ENCODE assay signal across 12 cellular contexts in genomic region chr14:89503458-89503996, GRCh38.
DNase-seq lines count a peak whose midpoint lies in the region; ATAC-seq and TF ChIP-seq lines count a peak whose summit lies in the region.
"Had no signal": no experiment of that assay in that cellular context is flagged by ENCODE, and none has a peak within 500 bp of the region (broad histone marks: within the 10 kb centered on the region; RNA-seq: fewer than 3 reads in every experiment).

No MANE protein-coding gene starts in this region.

- TF ChIP-seq CTCF in GM10248 (IDR thresholded peaks at IDR 0.05; ENCODE audit: control extremely low read depth, extremely low read depth, low read depth, missing control alignments) (no peak), glutamatergic neuron (IDR thresholded peaks at IDR 0.05; ENCODE audit: partially characterized antibody, unreplicated experiment) (no peak), foreskin keratinocyte (conservative IDR thresholded peaks at IDR 0.05) (no peak)

- in situ Hi-C loops in ACHN (cut with HindIII; ENCODE audit: low pct_ligation_motif_present, low pct_unique_long_range_greater_than_20kb, low sequenced_read_pairs), result no loop called here

- peaks cover 9% of the 10 kb centered on the region for H3K27me3 Mint-ChIP-seq in glutamatergic neuron (ENCODE audit: unreplicated experiment)

- H3K36me3 Mint-ChIP-seq in glutamatergic neuron (ENCODE audit: unreplicated experiment), result no peaks in the 10 kb centered on the region

- H3K27ac ChIP-seq in foreskin keratinocyte, result no peak overlapping the region
- H3K27ac ChIP-seq: hepatocyte, tibial artery had no signal

- H3K27me3 ChIP-seq in foreskin keratinocyte, result no peaks in the 10 kb centered on the region
- H3K27me3 ChIP-seq: hepatocyte, tibial artery had no signal

- peaks cover 33% of the 10 kb centered on the region for H3K4me1 Mint-ChIP-seq in glutamatergic neuron (ENCODE audit: low read depth, unreplicated experiment)

- ATAC-seq in GM21786 (IDR thresholded peaks at IDR 0.05; ENCODE audit: unreplicated experiment) (peak; percentile 34), foreskin keratinocyte (no peak)

- H3K27ac Mint-ChIP-seq in glutamatergic neuron (ENCODE audit: unreplicated experiment), result peak overlapping the region; percentile 76

- H3K4me1 ChIP-seq in foreskin keratinocyte, result peaks cover 17% of the 10 kb centered on the region

- no peak overlapping the region for H3K4me3 Mint-ChIP-seq in glutamatergic neuron (ENCODE audit: unreplicated experiment)

- no peaks in the 10 kb centered on the region for H3K9me3 Mint-ChIP-seq in glutamatergic neuron (ENCODE audit: unreplicated experiment)

- CTCF ChIA-PET in GM10248 (lab: Yijun Ruan, JAX), result interaction anchor here (1.0 kb wide), 1 partner anchor 477 kb away, joined by 3 read pairs; no protein-coding TSS in a partner anchor

- DNase-seq in GM10248 (ENCODE audit: extremely low spot score), result peak; percentile 42
- DNase-seq in NCI-H1048 (lab: John Stamatoyannopoulos, UW), result peak; percentile 8
- no peak for DNase-seq in glutamatergic neuron
- DNase-seq in ACHN, result no peak
- no peak for DNase-seq in SHP77 treated with DMSO at 0.1 percent for 48 hours (lab: John Stamatoyannopoulos, UW)
- DNase-seq in foreskin keratinocyte, result no peak
- no peak for DNase-seq in mucosa of gallbladder (ENCODE audit: low spot score)
- DNase-seq: activated CD8-positive, alpha-beta memory T cell treated with anti-CD3 and anti-CD28 coated beads, Interleukin-2, amount 50 U/mL, for 48 hours; KG1; tibial artery had no signal

- POLR2A ChIA-PET in GM10248 (lab: Yijun Ruan, JAX), result no interaction called here

Comparison
In these comparisons a context has a peak if more than half of its experiments do, and no peak if none do; other contexts are left out.
1. DNase-seq: peak in GM10248 (single experiment) and NCI-H1048 (single experiment); none in glutamatergic neuron (single experiment), ACHN (single experiment), SHP77 treated with DMSO at 0.1 percent for 48 hours (single experiment), foreskin keratinocyte (0 of 2) and mucosa of gallbladder (single experiment).